ENCODE assay signal across 8 cellular contexts in the genomic region with DNA sequence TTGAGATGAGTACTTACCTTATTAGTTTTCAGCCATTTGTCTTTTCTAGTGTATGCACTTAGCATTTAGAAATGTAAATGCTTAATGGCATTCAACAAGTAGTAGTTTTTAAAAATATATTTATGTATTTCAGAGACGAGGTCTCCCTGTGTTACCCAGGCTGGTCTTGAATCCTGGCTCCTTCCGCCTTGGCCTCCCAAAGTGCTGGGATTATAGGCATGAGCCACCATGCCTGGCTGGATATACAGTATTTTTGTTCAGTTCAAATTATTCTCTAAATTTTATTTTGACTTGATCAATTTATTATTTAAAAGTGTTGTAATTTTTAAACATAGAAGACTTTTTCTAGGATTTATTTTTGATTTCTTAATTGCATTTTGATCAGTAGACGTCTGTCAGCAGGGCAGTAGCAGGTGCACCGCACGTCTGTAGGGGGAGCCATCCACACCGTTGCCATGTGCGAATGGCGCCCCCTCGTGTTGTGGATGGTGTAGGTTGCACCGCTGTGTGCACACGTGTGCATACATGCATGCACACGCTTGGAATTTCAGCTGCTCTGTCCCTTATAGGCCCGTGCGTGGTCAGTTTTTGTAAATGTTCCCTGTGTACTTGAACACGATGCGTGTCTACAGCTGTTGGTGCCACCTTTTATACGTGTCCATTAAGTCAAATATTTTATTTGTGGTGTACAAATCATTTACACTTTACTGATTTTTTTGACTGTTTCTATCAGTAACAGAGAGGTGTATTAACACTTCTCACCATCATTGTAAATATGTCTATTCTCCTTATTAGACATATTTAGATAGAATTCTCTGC. TPM values are rescaled to one million over a fixed set of nuclear protein-coding genes. Genes with fewer than 3 reads are reported as not detected.
DNase-seq lines count a peak whose midpoint lies in the region; TF ChIP-seq lines count a peak whose summit lies in the region.

No MANE protein-coding gene starts in this region.

- peaks cover 5% of the 10 kb centered on the region; the same call in 1 of the 2 replicates for H4K20me1 ChIP-seq in GM23248 (ENCODE audit: insufficient read depth)

- DNase-seq in COLO668 (lab: John Stamatoyannopoulos, UW; ENCODE audit: unreplicated experiment) (peak; percentile 71), GM23248 (peak; percentile 92), NCI-H1105 (lab: John Stamatoyannopoulos, UW) (peak; percentile 8), SW480 (ENCODE audit: low spot score) (peak; percentile 84), cardiac septum (ENCODE audit: low spot score) (peak; percentile 91), pulmonary artery endothelial cell (ENCODE audit: low read depth, low spot score) (peak; percentile 69), vagina (ENCODE audit: extremely low spot score in 2 of 2) (no peak)

- TF ChIP-seq POLR2A in vagina (IDR thresholded peaks at IDR 0.05), result no peak

- H3K9ac ChIP-seq in GM23248, result no peak overlapping the region

- 27 to 28% methylated on average over 17 of the region's 17 CpGs for WGBS in GM23248 (ENCODE audit: low coverage in 1 of 2, low lambda C conversion rate in 2 of 2, missing lambda C conversion rate in 2 of 2), 2 experiments

- peaks cover 19% of the 10 kb centered on the region for H3K4me1 Mint-ChIP-seq in activated naive CD8-positive, alpha-beta T cell (ENCODE audit: low read depth)

- TF ChIP-seq CTCF in vagina (IDR thresholded peaks at IDR 0.05), result peak; percentile 72 to 92 (median 72)

- no peak overlapping the region for H3K4me3 Mint-ChIP-seq in activated naive CD8-positive, alpha-beta T cell

- peaks cover 10% of the 10 kb centered on the region for H3K36me3 Mint-ChIP-seq in activated naive CD8-positive, alpha-beta T cell

- in situ Hi-C loops in GM23248 (cut with MboI), result no loop called here

- no peaks in the 10 kb centered on the region for H3K36me3 ChIP-seq in GM23248 (ENCODE audit: low read depth)
- H3K36me3 ChIP-seq in vagina, result no peaks in the 10 kb centered on the region

- H3K79me2 ChIP-seq in GM23248 (ENCODE audit: insufficient read depth), result peaks cover 92% of the 10 kb centered on the region

- no peaks in the 10 kb centered on the region for H3K9me3 ChIP-seq in GM23248 (ENCODE audit: low read depth)
- no peaks in the 10 kb centered on the region for H3K9me3 ChIP-seq in vagina

- no peak overlapping the region for H2AFZ ChIP-seq in GM23248

- no peaks in the 10 kb centered on the region for H3K27me3 Mint-ChIP-seq in activated naive CD8-positive, alpha-beta T cell

- no peak overlapping the region for H3K4me2 ChIP-seq in GM23248 (ENCODE audit: unreplicated experiment)

- H3K9me3 Mint-ChIP-seq in activated naive CD8-positive, alpha-beta T cell (ENCODE audit: low read depth), result no peaks in the 10 kb centered on the region

- H3K27ac ChIP-seq in GM23248 (no peak overlapping the region), vagina (no peak overlapping the region)

- no peaks in the 10 kb centered on the region for H3K9me2 ChIP-seq in GM23248 (ENCODE audit: insufficient read depth)

- H3K4me3 ChIP-seq in GM23248 (no peak overlapping the region), vagina (no peak overlapping the region)

- H3K27me3 ChIP-seq in GM23248 (replicated peaks; ENCODE audit: insufficient read depth), result no peaks in the 10 kb centered on the region
- H3K27me3 ChIP-seq in vagina, result no peaks in the 10 kb centered on the region

- H3K4me1 ChIP-seq in GM23248 (ENCODE audit: insufficient read depth), result no peaks in the 10 kb centered on the region
- H3K4me1 ChIP-seq in vagina, result no peaks in the 10 kb centered on the region

- H3K27ac Mint-ChIP-seq in activated naive CD8-positive, alpha-beta T cell, result peak overlapping the region; percentile 11

- intact Hi-C loops in cardiac septum (cut with DNase I) (loop anchor here (5.0 kb wide), 1 partner anchor 148 kb away; no protein-coding TSS in a partner anchor), vagina (cut with DNase I) (no loop called here)

- H3F3A ChIP-seq in GM23248 (ENCODE audit: insufficient read depth), result no peaks in the 10 kb centered on the region

RNA-seq across cellular contexts. Expression of gene RPTOR, which starts 30.6 kb away (rescaled TPM):
- 16.1 and 19.0 TPM in 2 replicates for total RNA-seq in GM23248 (2014; rRNA removed; shearing (Covaris generic))
- polyA plus RNA-seq in GM23248 (2016; fragmentation: Nextera tagmentation; extraction: Ambion mirVana), result 6.6 and 7.0 TPM in 2 replicates
- total RNA-seq in cardiac septum, result 32.3 TPM
- 19.6 and 26.2 TPM in 2 replicates for total RNA-seq in pulmonary artery endothelial cell
- total RNA-seq in vagina, result 38.3 TPM

Comparison
In these comparisons a context has a peak if more than half of its experiments do, and no peak if none do; other contexts are left out.
1. DNase-seq: peak in COLO668 (single experiment), GM23248 (single experiment), NCI-H1105 (single experiment), SW480 (single experiment), cardiac septum (single experiment) and pulmonary artery endothelial cell (single experiment); none in vagina (0 of 2).